ENCODE assay signal across 15 cellular contexts in the genomic region with DNA sequence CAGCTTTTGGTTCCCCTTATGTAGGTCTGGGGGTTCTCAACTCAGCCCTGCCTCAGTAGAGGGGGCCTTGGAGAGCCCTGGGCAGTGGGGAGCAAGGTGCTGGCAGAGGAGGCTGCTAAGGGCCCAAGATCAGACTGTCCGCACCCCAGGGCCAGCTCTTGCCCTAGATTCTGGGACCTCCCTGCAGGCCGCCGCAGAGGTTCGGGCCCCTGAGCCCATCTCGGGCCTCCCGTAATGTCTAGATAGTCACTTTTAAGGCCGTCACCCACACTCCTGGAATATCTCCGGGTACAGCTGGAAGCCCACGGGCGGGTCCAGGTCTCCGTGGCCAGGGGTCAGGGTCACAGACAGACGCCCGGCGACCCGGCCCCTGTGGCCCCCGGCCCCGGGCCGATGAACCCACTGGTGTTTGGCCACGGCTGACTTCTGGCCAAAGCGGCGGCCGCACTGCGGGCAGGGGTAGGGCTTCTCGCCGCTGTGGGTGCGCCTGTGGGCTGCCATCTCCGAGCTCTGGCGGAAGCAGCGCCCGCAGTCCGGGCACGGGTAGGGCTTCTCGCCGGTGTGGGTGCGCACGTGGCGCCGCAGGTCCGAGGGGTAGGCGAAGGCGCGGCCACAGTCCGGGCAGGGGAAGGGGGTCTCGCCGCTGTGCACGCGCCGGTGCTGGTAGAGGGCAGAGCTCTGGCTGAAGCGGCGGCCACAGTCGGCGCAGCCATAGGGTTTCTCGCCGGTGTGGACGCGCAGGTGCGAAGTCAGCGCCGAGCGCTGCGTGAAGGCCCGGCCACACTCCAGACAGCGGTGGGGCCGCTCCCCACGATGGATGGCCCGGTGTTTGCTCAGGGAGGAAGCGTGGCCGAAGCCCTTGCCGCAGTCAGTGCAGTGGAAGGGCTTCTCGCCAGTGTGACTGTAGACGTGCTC.
"Had no signal": no experiment of that assay in that cellular context is flagged by ENCODE, and none has a peak within 500 bp of the region (broad histone marks: within the 10 kb centered on the region; RNA-seq: fewer than 3 reads in every experiment).

No MANE protein-coding gene starts in this region.

- H3K27me3 Mint-ChIP-seq: activated CD4-positive, alpha-beta T cell treated with anti-CD3 and anti-CD28 coated beads, Interleukin-2, amount 10 ng/mL, durations not matched to agents 7 days and 5 days; activated naive CD8-positive, alpha-beta T cell treated with anti-CD3 and anti-CD28 coated beads, Interleukin-2, amount 50 U/mL, for 24 hours had no signal

- ATAC-seq: activated naive CD8-positive, alpha-beta T cell treated with anti-CD3 and anti-CD28 coated beads, Interleukin-2, amount 50 U/mL, for 24 hours; left ventricle myocardium superior; upper lobe of right lung; WTC11 had no signal

- DNase-seq: activated CD4-positive, alpha-beta T cell treated with anti-CD3 and anti-CD28 coated beads, Interleukin-2, amount 10 ng/mL, durations not matched to agents 7 days and 5 days; activated CD8-positive, alpha-beta memory T cell treated with anti-CD3 and anti-CD28 coated beads for 24 hours; activated gamma-delta T cell; activated naive CD8-positive, alpha-beta T cell treated with anti-CD3 and anti-CD28 coated beads, Interleukin-2, amount 50 U/mL, for 24 hours; kidney; left ventricle myocardium superior; mesenchymal stem cell; occipital lobe; sigmoid colon; SK-N-SH; stimulated activated CD4-positive, alpha-beta T cell treated with anti-CD3 and anti-CD28 coated beads, Interleukin-12 subunit alpha, Interleukin-12 subunit beta, amount 100 ng/mL, for 4 hours; stimulated activated naive CD4-positive, alpha-beta T cell treated with Interleukin-2 at 50 U/mL for 16 hours; upper lobe of right lung had no signal

- H3K9me3 Mint-ChIP-seq: activated CD4-positive, alpha-beta T cell treated with anti-CD3 and anti-CD28 coated beads, Interleukin-2, amount 10 ng/mL, durations not matched to agents 7 days and 5 days; activated naive CD8-positive, alpha-beta T cell treated with anti-CD3 and anti-CD28 coated beads, Interleukin-2, amount 50 U/mL, for 24 hours; nephron; WTC11 had no signal
